1 cellular context compared by ENCODE assay signal in the genomic region with DNA sequence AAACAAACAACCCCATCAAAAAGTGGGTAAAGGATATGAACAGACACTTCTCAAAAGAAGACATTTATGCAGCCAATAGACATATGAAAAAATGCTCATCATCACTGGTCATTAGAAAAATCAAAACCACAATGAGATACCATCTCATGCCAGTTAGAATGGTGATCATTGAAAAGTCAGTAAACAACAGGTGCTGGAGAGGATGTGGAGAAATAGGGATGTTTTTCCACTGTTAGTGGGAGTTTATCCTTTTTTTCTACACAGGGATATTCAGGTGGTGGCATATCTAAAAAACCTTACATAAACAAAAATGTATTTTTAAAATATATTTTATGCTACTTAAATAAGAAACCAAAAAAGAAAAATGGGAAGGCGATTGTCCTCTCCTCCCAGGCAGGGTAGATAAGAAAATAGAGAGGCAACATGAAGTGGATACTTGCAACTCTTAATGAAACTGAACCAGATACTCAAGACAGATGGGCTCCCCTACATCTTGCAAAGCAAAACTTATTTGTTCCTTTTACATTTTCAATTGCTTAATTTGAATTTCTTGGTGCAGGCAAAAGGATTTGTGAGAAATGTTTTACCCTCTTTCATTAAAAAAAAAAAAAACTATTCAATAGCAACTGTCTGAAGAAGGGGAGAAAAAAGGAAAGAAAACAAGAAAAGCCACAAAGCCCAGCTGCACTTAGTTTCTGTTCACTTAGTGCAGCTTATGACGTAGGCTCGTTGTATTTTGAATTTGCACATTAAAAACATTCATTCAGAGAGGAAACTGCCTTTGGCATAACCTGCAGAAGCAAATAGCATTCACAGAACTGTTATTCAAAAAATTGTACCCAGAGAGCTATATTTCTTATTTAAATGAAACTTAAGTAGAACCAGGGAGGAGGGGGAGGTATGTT.
TF ChIP-seq lines count a peak whose summit lies in the region.

No MANE protein-coding gene starts in this region.

TF ChIP-seq in GM12878, 131 proteins besides CTCF, POLR2A, EP300 and RAD21 (continued from another document and continues in another):
- TF ChIP-seq, protein P1, sequence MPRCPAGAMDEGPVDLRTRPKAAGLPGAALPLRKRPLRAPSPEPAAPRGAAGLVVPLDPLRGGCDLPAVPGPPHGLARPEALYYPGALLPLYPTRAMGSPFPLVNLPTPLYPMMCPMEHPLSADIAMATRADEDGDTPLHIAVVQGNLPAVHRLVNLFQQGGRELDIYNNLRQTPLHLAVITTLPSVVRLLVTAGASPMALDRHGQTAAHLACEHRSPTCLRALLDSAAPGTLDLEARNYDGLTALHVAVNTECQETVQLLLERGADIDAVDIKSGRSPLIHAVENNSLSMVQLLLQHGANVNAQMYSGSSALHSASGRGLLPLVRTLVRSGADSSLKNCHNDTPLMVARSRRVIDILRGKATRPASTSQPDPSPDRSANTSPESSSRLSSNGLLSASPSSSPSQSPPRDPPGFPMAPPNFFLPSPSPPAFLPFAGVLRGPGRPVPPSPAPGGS (IDR thresholded peaks at IDR 0.05; ENCODE audit: borderline replicate concordance, insufficient read depth, low read depth, low read length, poor library complexity, severe bottlenecking) = peak; percentile 38
- peak; percentile 71 for TF ChIP-seq JUNB (IDR thresholded peaks at IDR 0.05)
- TF ChIP-seq STAT3 (IDR thresholded peaks at IDR 0.05; ENCODE audit: low read depth, low read length) = no peak
- TF ChIP-seq RUNX3 (IDR thresholded peaks at IDR 0.05; ENCODE audit: low read length) = peak; percentile 94
- TF ChIP-seq BCL11A (IDR thresholded peaks at IDR 0.05; ENCODE audit: low read depth, low read length) = peak; percentile 79
- TF ChIP-seq, protein P2, sequence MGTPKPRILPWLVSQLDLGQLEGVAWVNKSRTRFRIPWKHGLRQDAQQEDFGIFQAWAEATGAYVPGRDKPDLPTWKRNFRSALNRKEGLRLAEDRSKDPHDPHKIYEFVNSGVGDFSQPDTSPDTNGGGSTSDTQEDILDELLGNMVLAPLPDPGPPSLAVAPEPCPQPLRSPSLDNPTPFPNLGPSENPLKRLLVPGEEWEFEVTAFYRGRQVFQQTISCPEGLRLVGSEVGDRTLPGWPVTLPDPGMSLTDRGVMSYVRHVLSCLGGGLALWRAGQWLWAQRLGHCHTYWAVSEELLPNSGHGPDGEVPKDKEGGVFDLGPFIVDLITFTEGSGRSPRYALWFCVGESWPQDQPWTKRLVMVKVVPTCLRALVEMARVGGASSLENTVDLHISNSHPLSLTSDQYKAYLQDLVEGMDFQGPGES (IDR thresholded peaks at IDR 0.05) = no peak
- TF ChIP-seq NR2F1 (conservative IDR thresholded peaks at IDR 0.05) = 0 out of 2 replicates have a peak, but pooled peaks have one; percentile 25
- TF ChIP-seq DPF2 (IDR thresholded peaks at IDR 0.05) = peak; percentile 55; the same call in 1 of the 2 replicates
- TF ChIP-seq, protein P3, sequence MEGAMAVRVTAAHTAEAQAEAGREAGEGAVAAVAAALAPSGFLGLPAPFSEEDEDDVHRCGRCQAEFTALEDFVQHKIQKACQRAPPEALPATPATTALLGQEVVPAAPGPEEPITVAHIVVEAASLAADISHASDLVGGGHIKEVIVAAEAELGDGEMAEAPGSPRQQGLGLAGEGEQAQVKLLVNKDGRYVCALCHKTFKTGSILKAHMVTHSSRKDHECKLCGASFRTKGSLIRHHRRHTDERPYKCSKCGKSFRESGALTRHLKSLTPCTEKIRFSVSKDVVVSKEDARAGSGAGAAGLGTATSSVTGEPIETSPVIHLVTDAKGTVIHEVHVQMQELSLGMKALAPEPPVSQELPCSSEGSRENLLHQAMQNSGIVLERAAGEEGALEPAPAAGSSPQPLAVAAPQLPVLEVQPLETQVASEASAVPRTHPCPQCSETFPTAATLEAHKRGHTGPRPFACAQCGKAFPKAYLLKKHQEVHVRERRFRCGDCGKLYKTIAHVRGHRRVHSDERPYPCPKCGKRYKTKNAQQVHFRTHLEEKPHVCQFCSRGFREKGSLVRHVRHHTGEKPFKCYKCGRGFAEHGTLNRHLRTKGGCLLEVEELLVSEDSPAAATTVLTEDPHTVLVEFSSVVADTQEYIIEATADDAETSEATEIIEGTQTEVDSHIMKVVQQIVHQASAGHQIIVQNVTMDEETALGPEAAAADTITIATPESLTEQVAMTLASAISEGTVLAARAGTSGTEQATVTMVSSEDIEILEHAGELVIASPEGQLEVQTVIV (IDR thresholded peaks at IDR 0.05; ENCODE audit: borderline replicate concordance, partially characterized antibody) = no peak
- TF ChIP-seq, protein P4, sequence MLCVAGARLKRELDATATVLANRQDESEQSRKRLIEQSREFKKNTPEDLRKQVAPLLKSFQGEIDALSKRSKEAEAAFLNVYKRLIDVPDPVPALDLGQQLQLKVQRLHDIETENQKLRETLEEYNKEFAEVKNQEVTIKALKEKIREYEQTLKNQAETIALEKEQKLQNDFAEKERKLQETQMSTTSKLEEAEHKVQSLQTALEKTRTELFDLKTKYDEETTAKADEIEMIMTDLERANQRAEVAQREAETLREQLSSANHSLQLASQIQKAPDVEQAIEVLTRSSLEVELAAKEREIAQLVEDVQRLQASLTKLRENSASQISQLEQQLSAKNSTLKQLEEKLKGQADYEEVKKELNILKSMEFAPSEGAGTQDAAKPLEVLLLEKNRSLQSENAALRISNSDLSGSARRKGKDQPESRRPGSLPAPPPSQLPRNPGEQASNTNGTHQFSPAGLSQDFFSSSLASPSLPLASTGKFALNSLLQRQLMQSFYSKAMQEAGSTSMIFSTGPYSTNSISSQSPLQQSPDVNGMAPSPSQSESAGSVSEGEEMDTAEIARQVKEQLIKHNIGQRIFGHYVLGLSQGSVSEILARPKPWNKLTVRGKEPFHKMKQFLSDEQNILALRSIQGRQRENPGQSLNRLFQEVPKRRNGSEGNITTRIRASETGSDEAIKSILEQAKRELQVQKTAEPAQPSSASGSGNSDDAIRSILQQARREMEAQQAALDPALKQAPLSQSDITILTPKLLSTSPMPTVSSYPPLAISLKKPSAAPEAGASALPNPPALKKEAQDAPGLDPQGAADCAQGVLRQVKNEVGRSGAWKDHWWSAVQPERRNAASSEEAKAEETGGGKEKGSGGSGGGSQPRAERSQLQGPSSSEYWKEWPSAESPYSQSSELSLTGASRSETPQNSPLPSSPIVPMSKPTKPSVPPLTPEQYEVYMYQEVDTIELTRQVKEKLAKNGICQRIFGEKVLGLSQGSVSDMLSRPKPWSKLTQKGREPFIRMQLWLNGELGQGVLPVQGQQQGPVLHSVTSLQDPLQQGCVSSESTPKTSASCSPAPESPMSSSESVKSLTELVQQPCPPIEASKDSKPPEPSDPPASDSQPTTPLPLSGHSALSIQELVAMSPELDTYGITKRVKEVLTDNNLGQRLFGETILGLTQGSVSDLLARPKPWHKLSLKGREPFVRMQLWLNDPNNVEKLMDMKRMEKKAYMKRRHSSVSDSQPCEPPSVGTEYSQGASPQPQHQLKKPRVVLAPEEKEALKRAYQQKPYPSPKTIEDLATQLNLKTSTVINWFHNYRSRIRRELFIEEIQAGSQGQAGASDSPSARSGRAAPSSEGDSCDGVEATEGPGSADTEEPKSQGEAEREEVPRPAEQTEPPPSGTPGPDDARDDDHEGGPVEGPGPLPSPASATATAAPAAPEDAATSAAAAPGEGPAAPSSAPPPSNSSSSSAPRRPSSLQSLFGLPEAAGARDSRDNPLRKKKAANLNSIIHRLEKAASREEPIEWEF (IDR thresholded peaks at IDR 0.05; ENCODE audit: insufficient replicate concordance, low read depth, low read length) = peak; percentile 77
- TF ChIP-seq MEF2B (IDR thresholded peaks at IDR 0.05; ENCODE audit: partially characterized antibody, poor library complexity, severe bottlenecking) = peak; percentile 60
- TF ChIP-seq, protein P5, sequence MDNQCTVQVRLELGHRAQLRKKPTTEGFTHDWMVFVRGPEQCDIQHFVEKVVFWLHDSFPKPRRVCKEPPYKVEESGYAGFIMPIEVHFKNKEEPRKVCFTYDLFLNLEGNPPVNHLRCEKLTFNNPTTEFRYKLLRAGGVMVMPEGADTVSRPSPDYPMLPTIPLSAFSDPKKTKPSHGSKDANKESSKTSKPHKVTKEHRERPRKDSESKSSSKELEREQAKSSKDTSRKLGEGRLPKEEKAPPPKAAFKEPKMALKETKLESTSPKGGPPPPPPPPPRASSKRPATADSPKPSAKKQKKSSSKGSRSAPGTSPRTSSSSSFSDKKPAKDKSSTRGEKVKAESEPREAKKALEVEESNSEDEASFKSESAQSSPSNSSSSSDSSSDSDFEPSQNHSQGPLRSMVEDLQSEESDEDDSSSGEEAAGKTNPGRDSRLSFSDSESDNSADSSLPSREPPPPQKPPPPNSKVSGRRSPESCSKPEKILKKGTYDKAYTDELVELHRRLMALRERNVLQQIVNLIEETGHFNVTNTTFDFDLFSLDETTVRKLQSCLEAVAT (IDR thresholded peaks at IDR 0.05) = peak; percentile 57
- peak; percentile 62; the same call in 1 of the 2 replicates for TF ChIP-seq FOXM1 (IDR thresholded peaks at IDR 0.05; ENCODE audit: low read depth, low read length)
- TF ChIP-seq SP1 (IDR thresholded peaks at IDR 0.05; ENCODE audit: low read depth, low read length) = peak; percentile 61
- TF ChIP-seq, protein P6, sequence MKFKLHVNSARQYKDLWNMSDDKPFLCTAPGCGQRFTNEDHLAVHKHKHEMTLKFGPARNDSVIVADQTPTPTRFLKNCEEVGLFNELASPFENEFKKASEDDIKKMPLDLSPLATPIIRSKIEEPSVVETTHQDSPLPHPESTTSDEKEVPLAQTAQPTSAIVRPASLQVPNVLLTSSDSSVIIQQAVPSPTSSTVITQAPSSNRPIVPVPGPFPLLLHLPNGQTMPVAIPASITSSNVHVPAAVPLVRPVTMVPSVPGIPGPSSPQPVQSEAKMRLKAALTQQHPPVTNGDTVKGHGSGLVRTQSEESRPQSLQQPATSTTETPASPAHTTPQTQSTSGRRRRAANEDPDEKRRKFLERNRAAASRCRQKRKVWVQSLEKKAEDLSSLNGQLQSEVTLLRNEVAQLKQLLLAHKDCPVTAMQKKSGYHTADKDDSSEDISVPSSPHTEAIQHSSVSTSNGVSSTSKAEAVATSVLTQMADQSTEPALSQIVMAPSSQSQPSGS (IDR thresholded peaks at IDR 0.05; ENCODE audit: low read length) = peak; percentile 87
- peak; percentile 70 for TF ChIP-seq IKZF1 (conservative IDR thresholded peaks at IDR 0.05)
- TF ChIP-seq ZBED1 (IDR thresholded peaks at IDR 0.05; ENCODE audit: borderline replicate concordance) = no peak
- peak in 1 of 2 experiments; percentile 51; a peak in 1 of 4 replicates for TF ChIP-seq ETV6 (conservative IDR thresholded peaks at IDR 0.05 in 1 of 2, IDR thresholded peaks at IDR 0.05 in 1 of 2; ENCODE audit: borderline replicate concordance in 1 of 2, low read depth in 1 of 2)
- peak; percentile 59 for TF ChIP-seq IRF4 (IDR thresholded peaks at IDR 0.05; ENCODE audit: low read depth, low read length)
- 0 out of 2 replicates have a peak, but pooled peaks have one; percentile 12 for TF ChIP-seq GABPA (IDR thresholded peaks at IDR 0.05; ENCODE audit: low read depth)
- TF ChIP-seq ATF7 (IDR thresholded peaks at IDR 0.05; ENCODE audit: low read depth) = peak; percentile 93
- TF ChIP-seq NFXL1 (IDR thresholded peaks at IDR 0.05; ENCODE audit: borderline replicate concordance) = no peak
- peak; percentile 91 for TF ChIP-seq ZNF24 (IDR thresholded peaks at IDR 0.05)
- TF ChIP-seq SMARCA5 (IDR thresholded peaks at IDR 0.05) = no peak
- TF ChIP-seq ZNF384 (IDR thresholded peaks at IDR 0.05; ENCODE audit: borderline replicate concordance, low read depth, low read length) = peak; percentile 96
- TF ChIP-seq MYB (IDR thresholded peaks at IDR 0.05; ENCODE audit: borderline replicate concordance, low read depth, low read length) = 0 out of 2 replicates have a peak, but pooled peaks have one; percentile 51
- no peak for TF ChIP-seq FOXK2 (IDR thresholded peaks at IDR 0.05)
- TF ChIP-seq JUND (IDR thresholded peaks at IDR 0.05; ENCODE audit: low read depth, low read length) = no peak
- TF ChIP-seq BMI1 (IDR thresholded peaks at IDR 0.05; ENCODE audit: borderline replicate concordance) = peak; percentile 57
- 0 out of 2 replicates have a peak, but pooled peaks have one; percentile 76 for TF ChIP-seq MXI1 (IDR thresholded peaks at IDR 0.05; ENCODE audit: low read depth, low read length)
- peak; percentile 77; the same call in 2 of the 3 replicates for TF ChIP-seq POU2F2 (IDR thresholded peaks at IDR 0.05; ENCODE audit: borderline replicate concordance, low read depth, low read length)
- TF ChIP-seq TCF7 (IDR thresholded peaks at IDR 0.05; ENCODE audit: borderline replicate concordance) = no peak
- TF ChIP-seq MTA2 (IDR thresholded peaks at IDR 0.05; ENCODE audit: low read depth) = peak; percentile 90
- TF ChIP-seq, protein P7, sequence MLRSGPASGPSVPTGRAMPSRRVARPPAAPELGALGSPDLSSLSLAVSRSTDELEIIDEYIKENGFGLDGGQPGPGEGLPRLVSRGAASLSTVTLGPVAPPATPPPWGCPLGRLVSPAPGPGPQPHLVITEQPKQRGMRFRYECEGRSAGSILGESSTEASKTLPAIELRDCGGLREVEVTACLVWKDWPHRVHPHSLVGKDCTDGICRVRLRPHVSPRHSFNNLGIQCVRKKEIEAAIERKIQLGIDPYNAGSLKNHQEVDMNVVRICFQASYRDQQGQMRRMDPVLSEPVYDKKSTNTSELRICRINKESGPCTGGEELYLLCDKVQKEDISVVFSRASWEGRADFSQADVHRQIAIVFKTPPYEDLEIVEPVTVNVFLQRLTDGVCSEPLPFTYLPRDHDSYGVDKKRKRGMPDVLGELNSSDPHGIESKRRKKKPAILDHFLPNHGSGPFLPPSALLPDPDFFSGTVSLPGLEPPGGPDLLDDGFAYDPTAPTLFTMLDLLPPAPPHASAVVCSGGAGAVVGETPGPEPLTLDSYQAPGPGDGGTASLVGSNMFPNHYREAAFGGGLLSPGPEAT (IDR thresholded peaks at IDR 0.05; ENCODE audit: low read depth) = peak; percentile 85; the same call in 1 of the 2 replicates
- TF ChIP-seq, protein P8, sequence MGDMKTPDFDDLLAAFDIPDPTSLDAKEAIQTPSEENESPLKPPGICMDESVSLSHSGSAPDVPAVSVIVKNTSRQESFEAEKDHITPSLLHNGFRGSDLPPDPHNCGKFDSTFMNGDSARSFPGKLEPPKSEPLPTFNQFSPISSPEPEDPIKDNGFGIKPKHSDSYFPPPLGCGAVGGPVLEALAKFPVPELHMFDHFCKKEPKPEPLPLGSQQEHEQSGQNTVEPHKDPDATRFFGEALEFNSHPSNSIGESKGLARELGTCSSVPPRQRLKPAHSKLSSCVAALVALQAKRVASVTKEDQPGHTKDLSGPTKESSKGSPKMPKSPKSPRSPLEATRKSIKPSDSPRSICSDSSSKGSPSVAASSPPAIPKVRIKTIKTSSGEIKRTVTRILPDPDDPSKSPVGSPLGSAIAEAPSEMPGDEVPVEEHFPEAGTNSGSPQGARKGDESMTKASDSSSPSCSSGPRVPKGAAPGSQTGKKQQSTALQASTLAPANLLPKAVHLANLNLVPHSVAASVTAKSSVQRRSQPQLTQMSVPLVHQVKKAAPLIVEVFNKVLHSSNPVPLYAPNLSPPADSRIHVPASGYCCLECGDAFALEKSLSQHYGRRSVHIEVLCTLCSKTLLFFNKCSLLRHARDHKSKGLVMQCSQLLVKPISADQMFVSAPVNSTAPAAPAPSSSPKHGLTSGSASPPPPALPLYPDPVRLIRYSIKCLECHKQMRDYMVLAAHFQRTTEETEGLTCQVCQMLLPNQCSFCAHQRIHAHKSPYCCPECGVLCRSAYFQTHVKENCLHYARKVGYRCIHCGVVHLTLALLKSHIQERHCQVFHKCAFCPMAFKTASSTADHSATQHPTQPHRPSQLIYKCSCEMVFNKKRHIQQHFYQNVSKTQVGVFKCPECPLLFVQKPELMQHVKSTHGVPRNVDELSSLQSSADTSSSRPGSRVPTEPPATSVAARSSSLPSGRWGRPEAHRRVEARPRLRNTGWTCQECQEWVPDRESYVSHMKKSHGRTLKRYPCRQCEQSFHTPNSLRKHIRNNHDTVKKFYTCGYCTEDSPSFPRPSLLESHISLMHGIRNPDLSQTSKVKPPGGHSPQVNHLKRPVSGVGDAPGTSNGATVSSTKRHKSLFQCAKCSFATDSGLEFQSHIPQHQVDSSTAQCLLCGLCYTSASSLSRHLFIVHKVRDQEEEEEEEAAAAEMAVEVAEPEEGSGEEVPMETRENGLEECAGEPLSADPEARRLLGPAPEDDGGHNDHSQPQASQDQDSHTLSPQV (IDR thresholded peaks at IDR 0.05) = peak; percentile 68; the same call in 1 of the 2 replicates
